1 cellular context compared by ENCODE assay signal in the genomic region with DNA sequence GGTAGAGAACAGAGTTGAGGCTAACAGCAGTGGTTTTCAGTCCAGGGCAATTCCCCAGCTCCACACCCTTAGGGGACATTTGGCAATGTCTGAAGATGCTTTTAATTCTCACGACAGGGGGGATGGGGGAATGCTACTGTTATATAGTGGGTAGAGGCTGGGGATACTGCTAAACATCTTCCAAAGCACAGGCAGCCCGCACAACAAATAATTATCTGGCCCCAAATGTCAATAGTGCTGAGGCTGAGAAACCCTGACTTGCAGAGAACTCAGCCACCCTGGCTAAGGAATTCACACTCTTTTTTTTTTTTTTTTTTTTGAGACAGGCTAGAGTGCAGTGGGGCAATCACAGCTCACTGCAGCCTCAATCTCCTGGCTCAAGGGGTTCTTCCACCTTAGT.
TF ChIP-seq lines count a peak whose summit lies in the region.

No MANE protein-coding gene starts in this region.

TF ChIP-seq in WTC11, 78 proteins besides CTCF, POLR2A, EP300 and RAD21 (continued from another document):
- TF ChIP-seq, protein P1, sequence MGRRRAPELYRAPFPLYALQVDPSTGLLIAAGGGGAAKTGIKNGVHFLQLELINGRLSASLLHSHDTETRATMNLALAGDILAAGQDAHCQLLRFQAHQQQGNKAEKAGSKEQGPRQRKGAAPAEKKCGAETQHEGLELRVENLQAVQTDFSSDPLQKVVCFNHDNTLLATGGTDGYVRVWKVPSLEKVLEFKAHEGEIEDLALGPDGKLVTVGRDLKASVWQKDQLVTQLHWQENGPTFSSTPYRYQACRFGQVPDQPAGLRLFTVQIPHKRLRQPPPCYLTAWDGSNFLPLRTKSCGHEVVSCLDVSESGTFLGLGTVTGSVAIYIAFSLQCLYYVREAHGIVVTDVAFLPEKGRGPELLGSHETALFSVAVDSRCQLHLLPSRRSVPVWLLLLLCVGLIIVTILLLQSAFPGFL (CRISPR knock-in tag; IDR thresholded peaks at IDR 0.05; ENCODE audit: borderline replicate concordance) = no peak
- TF ChIP-seq, protein P2, sequence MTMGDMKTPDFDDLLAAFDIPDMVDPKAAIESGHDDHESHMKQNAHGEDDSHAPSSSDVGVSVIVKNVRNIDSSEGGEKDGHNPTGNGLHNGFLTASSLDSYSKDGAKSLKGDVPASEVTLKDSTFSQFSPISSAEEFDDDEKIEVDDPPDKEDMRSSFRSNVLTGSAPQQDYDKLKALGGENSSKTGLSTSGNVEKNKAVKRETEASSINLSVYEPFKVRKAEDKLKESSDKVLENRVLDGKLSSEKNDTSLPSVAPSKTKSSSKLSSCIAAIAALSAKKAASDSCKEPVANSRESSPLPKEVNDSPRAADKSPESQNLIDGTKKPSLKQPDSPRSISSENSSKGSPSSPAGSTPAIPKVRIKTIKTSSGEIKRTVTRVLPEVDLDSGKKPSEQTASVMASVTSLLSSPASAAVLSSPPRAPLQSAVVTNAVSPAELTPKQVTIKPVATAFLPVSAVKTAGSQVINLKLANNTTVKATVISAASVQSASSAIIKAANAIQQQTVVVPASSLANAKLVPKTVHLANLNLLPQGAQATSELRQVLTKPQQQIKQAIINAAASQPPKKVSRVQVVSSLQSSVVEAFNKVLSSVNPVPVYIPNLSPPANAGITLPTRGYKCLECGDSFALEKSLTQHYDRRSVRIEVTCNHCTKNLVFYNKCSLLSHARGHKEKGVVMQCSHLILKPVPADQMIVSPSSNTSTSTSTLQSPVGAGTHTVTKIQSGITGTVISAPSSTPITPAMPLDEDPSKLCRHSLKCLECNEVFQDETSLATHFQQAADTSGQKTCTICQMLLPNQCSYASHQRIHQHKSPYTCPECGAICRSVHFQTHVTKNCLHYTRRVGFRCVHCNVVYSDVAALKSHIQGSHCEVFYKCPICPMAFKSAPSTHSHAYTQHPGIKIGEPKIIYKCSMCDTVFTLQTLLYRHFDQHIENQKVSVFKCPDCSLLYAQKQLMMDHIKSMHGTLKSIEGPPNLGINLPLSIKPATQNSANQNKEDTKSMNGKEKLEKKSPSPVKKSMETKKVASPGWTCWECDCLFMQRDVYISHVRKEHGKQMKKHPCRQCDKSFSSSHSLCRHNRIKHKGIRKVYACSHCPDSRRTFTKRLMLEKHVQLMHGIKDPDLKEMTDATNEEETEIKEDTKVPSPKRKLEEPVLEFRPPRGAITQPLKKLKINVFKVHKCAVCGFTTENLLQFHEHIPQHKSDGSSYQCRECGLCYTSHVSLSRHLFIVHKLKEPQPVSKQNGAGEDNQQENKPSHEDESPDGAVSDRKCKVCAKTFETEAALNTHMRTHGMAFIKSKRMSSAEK (CRISPR knock-in tag; IDR thresholded peaks at IDR 0.05; ENCODE audit: borderline replicate concordance) = no peak
- TF ChIP-seq HMGA2 (CRISPR knock-in tag; IDR thresholded peaks at IDR 0.05) = no peak
- TF ChIP-seq, protein P3, sequence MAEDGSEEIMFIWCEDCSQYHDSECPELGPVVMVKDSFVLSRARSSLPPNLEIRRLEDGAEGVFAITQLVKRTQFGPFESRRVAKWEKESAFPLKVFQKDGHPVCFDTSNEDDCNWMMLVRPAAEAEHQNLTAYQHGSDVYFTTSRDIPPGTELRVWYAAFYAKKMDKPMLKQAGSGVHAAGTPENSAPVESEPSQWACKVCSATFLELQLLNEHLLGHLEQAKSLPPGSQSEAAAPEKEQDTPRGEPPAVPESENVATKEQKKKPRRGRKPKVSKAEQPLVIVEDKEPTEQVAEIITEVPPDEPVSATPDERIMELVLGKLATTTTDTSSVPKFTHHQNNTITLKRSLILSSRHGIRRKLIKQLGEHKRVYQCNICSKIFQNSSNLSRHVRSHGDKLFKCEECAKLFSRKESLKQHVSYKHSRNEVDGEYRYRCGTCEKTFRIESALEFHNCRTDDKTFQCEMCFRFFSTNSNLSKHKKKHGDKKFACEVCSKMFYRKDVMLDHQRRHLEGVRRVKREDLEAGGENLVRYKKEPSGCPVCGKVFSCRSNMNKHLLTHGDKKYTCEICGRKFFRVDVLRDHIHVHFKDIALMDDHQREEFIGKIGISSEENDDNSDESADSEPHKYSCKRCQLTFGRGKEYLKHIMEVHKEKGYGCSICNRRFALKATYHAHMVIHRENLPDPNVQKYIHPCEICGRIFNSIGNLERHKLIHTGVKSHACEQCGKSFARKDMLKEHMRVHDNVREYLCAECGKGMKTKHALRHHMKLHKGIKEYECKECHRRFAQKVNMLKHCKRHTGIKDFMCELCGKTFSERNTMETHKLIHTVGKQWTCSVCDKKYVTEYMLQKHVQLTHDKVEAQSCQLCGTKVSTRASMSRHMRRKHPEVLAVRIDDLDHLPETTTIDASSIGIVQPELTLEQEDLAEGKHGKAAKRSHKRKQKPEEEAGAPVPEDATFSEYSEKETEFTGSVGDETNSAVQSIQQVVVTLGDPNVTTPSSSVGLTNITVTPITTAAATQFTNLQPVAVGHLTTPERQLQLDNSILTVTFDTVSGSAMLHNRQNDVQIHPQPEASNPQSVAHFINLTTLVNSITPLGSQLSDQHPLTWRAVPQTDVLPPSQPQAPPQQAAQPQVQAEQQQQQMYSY (CRISPR knock-in tag; IDR thresholded peaks at IDR 0.05) = no peak
- no peak for TF ChIP-seq ZBTB21 (CRISPR knock-in tag; IDR thresholded peaks at IDR 0.05; ENCODE audit: borderline replicate concordance)
- TF ChIP-seq ZNF423 (CRISPR knock-in tag; IDR thresholded peaks at IDR 0.05) = no peak
